ENCODE assay signal across 17 cellular contexts in genomic region chr12:76876696-76877229, GRCh38. TPM values are rescaled to one million over a fixed set of nuclear protein-coding genes. Genes with fewer than 3 reads are reported as not detected.
DNase-seq lines count a peak whose midpoint lies in the region; ATAC-seq and TF ChIP-seq lines count a peak whose summit lies in the region.
"Had no signal": no experiment of that assay in that cellular context is flagged by ENCODE, and none has a peak within 500 bp of the region (broad histone marks: within the 10 kb centered on the region; RNA-seq: fewer than 3 reads in every experiment).

No MANE protein-coding gene starts in this region.

- peaks cover 3% of the 10 kb centered on the region for H3K9me3 Mint-ChIP-seq in neural progenitor cell
- no peaks in the 10 kb centered on the region for H3K9me3 Mint-ChIP-seq in activated CD4-positive, alpha-beta T cell treated with anti-CD3 and anti-CD28 coated beads, Interleukin-2, amount 10 ng/mL, durations not matched to agents 7 days and 5 days
- H3K9me3 Mint-ChIP-seq: activated CD8-positive, alpha-beta T cell treated with anti-CD3 and anti-CD28 coated beads for 36 hours; activated T-helper 1 cell treated with anti-CD3 and anti-CD28 coated beads, Interleukin-12 subunit alpha, Interleukin-12 subunit beta, Interleukin-2, Interleukin-4 antibody, amounts not matched to agents 30 ng/mL and 10 ng/mL and 1 ng/mL, durations not matched to agents 14 hours and 24 hours and 36 hours; stimulated activated memory B cell treated with anti-CD40 and anti-IgM and Interleukin-4, amounts not matched to agents 10 μg/mL and 1 μg/mL and 100 μg/mL, for 72 hours had no signal

- POLR2A ChIA-PET in activated CD4-positive, alpha-beta T cell treated with anti-CD3 and anti-CD28 coated beads, Interleukin-2, amount 10 ng/mL, durations not matched to agents 7 days and 5 days (lab: Charles Lee), result no interaction called here

- peak overlapping the region; percentile 98 for H3K4me3 Mint-ChIP-seq in neural progenitor cell
- no peak overlapping the region for H3K4me3 Mint-ChIP-seq in activated CD4-positive, alpha-beta T cell treated with anti-CD3 and anti-CD28 coated beads, Interleukin-2, amount 10 ng/mL, durations not matched to agents 7 days and 5 days
- H3K4me3 Mint-ChIP-seq: stimulated activated memory B cell treated with anti-CD40 and anti-IgM and Interleukin-4, amounts not matched to agents 10 μg/mL and 1 μg/mL and 100 μg/mL, for 72 hours had no signal

- peaks cover 35% of the 10 kb centered on the region for H3K4me1 Mint-ChIP-seq in neural progenitor cell
- H3K4me1 Mint-ChIP-seq in activated CD4-positive, alpha-beta T cell treated with anti-CD3 and anti-CD28 coated beads, Interleukin-2, amount 10 ng/mL, durations not matched to agents 7 days and 5 days, result peaks cover 10% of the 10 kb centered on the region

- H4K20me1 ChIP-seq in BLaER1 (no peaks in the 10 kb centered on the region), neural progenitor cell (ENCODE audit: low read depth) (peaks cover 53% of the 10 kb centered on the region)

- DNase-seq in epithelial cell of prostate (ENCODE audit: low read depth, low spot score) (no peak), neural progenitor cell (ENCODE audit: low spot score) (no peak), UCSD-AML1 (lab: John Stamatoyannopoulos, UW; ENCODE audit: unreplicated experiment) (no peak)
- DNase-seq in activated CD4-positive, alpha-beta T cell treated with anti-CD3 and anti-CD28 coated beads, Interleukin-2, amount 10 ng/mL, durations not matched to agents 7 days and 5 days, result no peak
- DNase-seq in activated naive CD4-positive, alpha-beta T cell treated with anti-CD3 and anti-CD28 coated beads, Interleukin-2, amount 50 U/mL, for 16 hours, result no peak
- DNase-seq: activated CD8-positive, alpha-beta T cell treated with anti-CD3 and anti-CD28 coated beads for 36 hours; heart right ventricle; kidney glomerular epithelial cell; NCI-H1436 treated with DMSO at 0.1 percent for 48 hours; NCI-H446 treated with DMSO at 0.1 percent for 48 hours; uterus had no signal

- no peak overlapping the region for H2AFZ ChIP-seq in neural progenitor cell (replicated peaks)

- H3K27ac Mint-ChIP-seq in neural progenitor cell, result no peak overlapping the region
- H3K27ac Mint-ChIP-seq in activated CD4-positive, alpha-beta T cell treated with anti-CD3 and anti-CD28 coated beads, Interleukin-2, amount 10 ng/mL, durations not matched to agents 7 days and 5 days, result no peak overlapping the region
- H3K27ac Mint-ChIP-seq: activated CD8-positive, alpha-beta T cell treated with anti-CD3 and anti-CD28 coated beads for 36 hours; activated T-helper 1 cell treated with anti-CD3 and anti-CD28 coated beads, Interleukin-12 subunit alpha, Interleukin-12 subunit beta, Interleukin-2, Interleukin-4 antibody, amounts not matched to agents 30 ng/mL and 10 ng/mL and 1 ng/mL, durations not matched to agents 14 hours and 24 hours and 36 hours; stimulated activated memory B cell treated with anti-CD40 and anti-IgM and Interleukin-4, amounts not matched to agents 10 μg/mL and 1 μg/mL and 100 μg/mL, for 72 hours had no signal

- peaks cover 64% of the 10 kb centered on the region for H3K79me2 ChIP-seq in neural progenitor cell (ENCODE audit: low read depth)
- H3K79me2 ChIP-seq: parathyroid adenoma had no signal

- CTCF ChIA-PET in activated CD4-positive, alpha-beta T cell treated with anti-CD3 and anti-CD28 coated beads, Interleukin-2, amount 10 ng/mL, durations not matched to agents 7 days and 5 days (lab: Charles Lee), result no interaction called here

- peaks cover 7% of the 10 kb centered on the region; the same call in 1 of the 2 replicates for H3K27me3 ChIP-seq in BLaER1
- H3K27me3 ChIP-seq in HUES64 (ENCODE audit: insufficient read depth, low read length), result no peaks in the 10 kb centered on the region
- H3K27me3 ChIP-seq in neural progenitor cell, result no peaks in the 10 kb centered on the region
- H3K27me3 ChIP-seq: uterus had no signal

- WGBS in HUES64, result 82% methylated on average over 2 of the region's 2 CpGs

- peaks cover 32% of the 10 kb centered on the region for H3K36me3 Mint-ChIP-seq in neural progenitor cell
- no peaks in the 10 kb centered on the region for H3K36me3 Mint-ChIP-seq in activated CD4-positive, alpha-beta T cell treated with anti-CD3 and anti-CD28 coated beads, Interleukin-2, amount 10 ng/mL, durations not matched to agents 7 days and 5 days (ENCODE audit: low read depth)
- H3K36me3 Mint-ChIP-seq: stimulated activated memory B cell treated with anti-CD40 and anti-IgM and Interleukin-4, amounts not matched to agents 10 μg/mL and 1 μg/mL and 100 μg/mL, for 72 hours had no signal

- H3K4me1 ChIP-seq in BLaER1, result peaks cover 44% of the 10 kb centered on the region
- H3K4me1 ChIP-seq in HUES64 (ENCODE audit: insufficient read depth, low read length), result peaks cover 40% of the 10 kb centered on the region
- H3K4me1 ChIP-seq in neural progenitor cell, result peaks cover 39% of the 10 kb centered on the region
- H3K4me1 ChIP-seq: uterus had no signal

- H3K36me3 ChIP-seq in BLaER1 (peaks cover 9% of the 10 kb centered on the region), HUES64 (ENCODE audit: insufficient read depth, low read length) (no peaks in the 10 kb centered on the region), neural progenitor cell (no peaks in the 10 kb centered on the region)
- H3K36me3 ChIP-seq: heart right ventricle, uterus had no signal

- no peak overlapping the region for H3K27ac ChIP-seq in BLaER1
- H3K27ac ChIP-seq in HUES64 (ENCODE audit: low read depth, low read length), result no peak overlapping the region
- peak overlapping the region; percentile 46 for H3K27ac ChIP-seq in epithelial cell of prostate
- no peak overlapping the region for H3K27ac ChIP-seq in neural progenitor cell
- H3K27ac ChIP-seq: heart right ventricle, parathyroid adenoma had no signal

- H3K4me2 ChIP-seq in BLaER1 (peak overlapping the region; percentile 93), neural progenitor cell (peak overlapping the region; percentile 97)

- TF ChIP-seq CTCF in neural progenitor cell (IDR thresholded peaks at IDR 0.05), result peak; percentile 10

- H3K4me3 ChIP-seq in BLaER1 (peak overlapping the region; percentile 80; the same call in 1 of the 2 replicates), HUES64 (ENCODE audit: low read length) (peak overlapping the region; percentile 81), neural progenitor cell (peak overlapping the region; percentile 71)

- H3K9ac ChIP-seq in BLaER1, result no peak overlapping the region
- no peak overlapping the region for H3K9ac ChIP-seq in HUES64 (ENCODE audit: low read depth, low read length)
- H3K9ac ChIP-seq in neural progenitor cell, result no peak overlapping the region
- H3K9ac ChIP-seq: parathyroid adenoma had no signal

- ATAC-seq in HG03565 (IDR thresholded peaks at IDR 0.05; ENCODE audit: unreplicated experiment), result no peak
- ATAC-seq: activated CD8-positive, alpha-beta T cell treated with anti-CD3 and anti-CD28 coated beads for 36 hours; heart right ventricle; stimulated activated memory B cell treated with anti-CD40 and anti-IgM and Interleukin-4, amounts not matched to agents 10 μg/mL and 1 μg/mL and 100 μg/mL, for 72 hours had no signal

- H3F3A ChIP-seq in neural progenitor cell (ENCODE audit: low read depth), result peaks cover 17% of the 10 kb centered on the region

- H3K27me3 Mint-ChIP-seq in neural progenitor cell (ENCODE audit: insufficient read depth, low read depth), result peaks cover 9% of the 10 kb centered on the region
- peaks cover 52% of the 10 kb centered on the region for H3K27me3 Mint-ChIP-seq in activated CD4-positive, alpha-beta T cell treated with anti-CD3 and anti-CD28 coated beads, Interleukin-2, amount 10 ng/mL, durations not matched to agents 7 days and 5 days

- H3K9me3 ChIP-seq in BLaER1 (no peaks in the 10 kb centered on the region; the same call in 1 of the 2 replicates), HUES64 (ENCODE audit: insufficient read depth, low read depth, low read length) (no peaks in the 10 kb centered on the region), neural progenitor cell (ENCODE audit: low read depth) (no peaks in the 10 kb centered on the region)
- H3K9me3 ChIP-seq: heart right ventricle, uterus had no signal

RNA-seq across cellular contexts. Expression of gene CSRP2, which starts 2.1 kb away (rescaled TPM):
- 231 TPM for polyA plus RNA-seq in HUES64 (2013, experiment 1 of 2)
- polyA plus RNA-seq in HUES64 (2013, experiment 2 of 2), result 258 TPM
- total RNA-seq in neural progenitor cell (ENCODE audit: low replicate concordance), result 353 and 405 TPM in 2 replicates
- total RNA-seq in activated CD4-positive, alpha-beta T cell treated with anti-CD3 and anti-CD28 coated beads, Interleukin-2, amount 10 ng/mL, durations not matched to agents 7 days and 5 days, result under 1 TPM in 1 of 2 experiments, not detected in 1; 0.22 TPM

Comparison
In these comparisons a context has a peak if more than half of its experiments do, and no peak if none do; other contexts are left out.
1. RNA of gene CSRP2, which starts 2.1 kb away (total RNA-seq): 353 to 405 TPM in neural progenitor cell; 0.22 TPM in activated CD4-positive, alpha-beta T cell treated with anti-CD3 and anti-CD28 coated beads, Interleukin-2, amount 10 ng/mL, durations not matched to agents 7 days and 5 days; every median in the first group is over 100 times any median in the second.
2. Peak in every context shown above with its lines, with median percentiles within 50 percentile points of each other: H3K4me3 ChIP-seq.